21 cellular contexts compared by ENCODE assay signal in the genomic region with DNA sequence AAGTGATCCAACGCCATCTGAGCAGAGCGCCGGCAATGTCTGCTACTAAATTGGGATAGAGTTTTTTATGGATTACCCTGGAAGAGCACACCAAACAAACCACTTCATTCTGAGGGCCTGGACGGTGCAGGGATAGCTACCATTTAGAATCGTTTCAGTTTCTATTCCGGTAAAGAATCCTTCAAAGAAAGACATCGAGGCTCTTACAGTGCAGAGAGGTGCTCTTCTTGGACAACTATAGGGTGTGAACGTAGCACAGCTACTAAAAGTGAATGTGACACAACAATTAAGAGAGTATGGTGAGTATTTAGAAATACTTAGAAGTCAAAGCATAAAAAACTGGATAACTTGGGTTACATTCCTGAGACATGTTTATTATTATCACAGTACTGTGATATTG. TPM values are rescaled to one million over a fixed set of nuclear protein-coding genes. Genes with fewer than 3 reads are reported as not detected.
DNase-seq lines count a peak whose midpoint lies in the region; ATAC-seq and TF ChIP-seq lines count a peak whose summit lies in the region.
"Had no signal": no experiment of that assay in that cellular context is flagged by ENCODE, and none has a peak within 500 bp of the region (broad histone marks: within the 10 kb centered on the region; RNA-seq: fewer than 3 reads in every experiment).

No MANE protein-coding gene starts in this region.

- H3K9me3 Mint-ChIP-seq in activated naive CD8-positive, alpha-beta T cell treated with anti-CD3 and anti-CD28 coated beads for 36 hours: no peaks in the 10 kb centered on the region
- no peaks in the 10 kb centered on the region for H3K9me3 Mint-ChIP-seq in activated naive CD8-positive, alpha-beta T cell treated with anti-CD3 and anti-CD28 coated beads, Interleukin-2, amount 50 U/mL, for 24 hours
- H3K9me3 Mint-ChIP-seq: endodermal cell had no signal

- no peak for TF ChIP-seq CTCF in RWPE2 (IDR thresholded peaks at IDR 0.05; ENCODE audit: poor library complexity, severe bottlenecking)
- no peak for TF ChIP-seq CTCF in esophagus muscularis mucosa (IDR thresholded peaks at IDR 0.05)
- no peak for TF ChIP-seq CTCF in spleen (IDR thresholded peaks at IDR 0.05 in 8 of 11, conservative IDR thresholded peaks at IDR 0.05 in 3 of 11)

- intact Hi-C loops in esophagus muscularis mucosa (cut with DNase I) (no loop called here), spleen (cut with DNase I; ENCODE audit: low total_unique reads) (no loop called here), posterior cingulate gyrus (cut with DNase I) (no loop called here)

- H3K36me3 ChIP-seq in RWPE2 (ENCODE audit: low read depth): no peaks in the 10 kb centered on the region
- no peaks in the 10 kb centered on the region for H3K36me3 ChIP-seq in esophagus muscularis mucosa
- H3K36me3 ChIP-seq in spleen: no peaks in the 10 kb centered on the region
- H3K36me3 ChIP-seq in H7 (replicated peaks; ENCODE audit: control insufficient read depth, insufficient read depth, low read length): no peaks in the 10 kb centered on the region
- H3K36me3 ChIP-seq: MG63, uterus had no signal

- WGBS in esophagus muscularis mucosa: 87% methylated on average over 8 of the region's 8 CpGs
- WGBS in spleen, 5 donors: 58 to 79% (median 68%) methylated on average over 8 of the region's 8 CpGs

- H3K9me3 ChIP-seq in RWPE2 (ENCODE audit: severe bottlenecking): no peaks in the 10 kb centered on the region
- H3K9me3 ChIP-seq in esophagus muscularis mucosa: no peaks in the 10 kb centered on the region
- no peaks in the 10 kb centered on the region for H3K9me3 ChIP-seq in spleen
- H3K9me3 ChIP-seq: MG63, uterus had no signal

- H3K36me3 Mint-ChIP-seq in activated naive CD8-positive, alpha-beta T cell treated with anti-CD3 and anti-CD28 coated beads for 36 hours: peaks cover 2% of the 10 kb centered on the region
- no peaks in the 10 kb centered on the region for H3K36me3 Mint-ChIP-seq in activated naive CD8-positive, alpha-beta T cell treated with anti-CD3 and anti-CD28 coated beads, Interleukin-2, amount 50 U/mL, for 24 hours (ENCODE audit: low read depth)

- TF ChIP-seq EP300 in esophagus muscularis mucosa (IDR thresholded peaks at IDR 0.05): no peak

- peak overlapping the region; percentile 98 for H3K27ac ChIP-seq in RWPE2 (ENCODE audit: poor library complexity, severe bottlenecking)
- no peak overlapping the region for H3K27ac ChIP-seq in esophagus muscularis mucosa (replicated peaks in 1 of 4)
- peak overlapping the region in 6 of 8 donors; percentile 27 to 76 (median 36) for H3K27ac ChIP-seq in spleen
- H3K27ac ChIP-seq: skin epidermis, uterus had no signal

- peak overlapping the region; percentile 6 for H3K27ac Mint-ChIP-seq in activated naive CD8-positive, alpha-beta T cell treated with anti-CD3 and anti-CD28 coated beads for 36 hours
- H3K27ac Mint-ChIP-seq in activated naive CD8-positive, alpha-beta T cell treated with anti-CD3 and anti-CD28 coated beads, Interleukin-2, amount 50 U/mL, for 24 hours: no peak overlapping the region
- H3K27ac Mint-ChIP-seq: endodermal cell had no signal

- ATAC-seq in activated naive CD8-positive, alpha-beta T cell treated with anti-CD3 and anti-CD28 coated beads, Interleukin-2, amount 50 U/mL, for 24 hours: no peak
- ATAC-seq in RWPE2 (ENCODE audit: low read depth): no peak
- ATAC-seq: stimulated activated naive CD8-positive, alpha-beta T cell treated with anti-CD3 and anti-CD28 coated beads, Interleukin-15, Interleukin-2, amounts not matched to agents 100 U/mL and 50 U/mL, for 24 hours had no signal

- H3K4me1 ChIP-seq in RWPE2 (ENCODE audit: insufficient read depth, poor library complexity, severe bottlenecking) (peaks cover 38% of the 10 kb centered on the region), esophagus muscularis mucosa (peaks cover 0 to 42% (median 3%) of the 10 kb centered on the region in 4 donors), spleen (peaks cover 21 to 64% (median 46%) of the 10 kb centered on the region in 6 donors)
- H3K4me1 ChIP-seq: uterus had no signal

- TF ChIP-seq POLR2A in esophagus muscularis mucosa (IDR thresholded peaks at IDR 0.05; ENCODE audit: low read depth): no peak
- no peak for TF ChIP-seq POLR2A in spleen (IDR thresholded peaks at IDR 0.05)

- peaks cover 36% of the 10 kb centered on the region for H3K4me1 Mint-ChIP-seq in activated naive CD8-positive, alpha-beta T cell treated with anti-CD3 and anti-CD28 coated beads for 36 hours
- H3K4me1 Mint-ChIP-seq in activated naive CD8-positive, alpha-beta T cell treated with anti-CD3 and anti-CD28 coated beads, Interleukin-2, amount 50 U/mL, for 24 hours: peaks cover 41% of the 10 kb centered on the region

- no peak overlapping the region for H3K4me3 ChIP-seq in RWPE2 (ENCODE audit: severe bottlenecking)
- H3K4me3 ChIP-seq in esophagus muscularis mucosa: no peak overlapping the region
- H3K4me3 ChIP-seq in spleen: peak overlapping the region in 1 of 8 donors; percentile 1
- no peak overlapping the region for H3K4me3 ChIP-seq in H7 (ENCODE audit: insufficient read depth, low read depth, low read length)
- H3K4me3 ChIP-seq: MG63, skin epidermis, uterus had no signal

- H3K27me3 Mint-ChIP-seq in activated naive CD8-positive, alpha-beta T cell treated with anti-CD3 and anti-CD28 coated beads for 36 hours: no peaks in the 10 kb centered on the region
- H3K27me3 Mint-ChIP-seq in activated naive CD8-positive, alpha-beta T cell treated with anti-CD3 and anti-CD28 coated beads, Interleukin-2, amount 50 U/mL, for 24 hours: no peaks in the 10 kb centered on the region

- H3K4me3 Mint-ChIP-seq in activated naive CD8-positive, alpha-beta T cell treated with anti-CD3 and anti-CD28 coated beads for 36 hours: no peak overlapping the region
- no peak overlapping the region for H3K4me3 Mint-ChIP-seq in activated naive CD8-positive, alpha-beta T cell treated with anti-CD3 and anti-CD28 coated beads, Interleukin-2, amount 50 U/mL, for 24 hours
- H3K4me3 Mint-ChIP-seq: endodermal cell had no signal

- H3K27me3 ChIP-seq in RWPE2 (ENCODE audit: insufficient read depth, poor library complexity, severe bottlenecking): no peaks in the 10 kb centered on the region
- no peaks in the 10 kb centered on the region for H3K27me3 ChIP-seq in esophagus muscularis mucosa
- no peaks in the 10 kb centered on the region for H3K27me3 ChIP-seq in spleen (replicated peaks in 1 of 7)
- H3K27me3 ChIP-seq in H7 (ENCODE audit: control insufficient read depth, insufficient read depth, low read length): no peaks in the 10 kb centered on the region
- H3K27me3 ChIP-seq: MG63, uterus had no signal

- no peak for DNase-seq in activated naive CD8-positive, alpha-beta T cell treated with anti-CD3 and anti-CD28 coated beads for 36 hours
- no peak for DNase-seq in activated naive CD8-positive, alpha-beta T cell treated with anti-CD3 and anti-CD28 coated beads, Interleukin-2, amount 50 U/mL, for 24 hours
- DNase-seq in RWPE2 (ENCODE audit: low spot score) (no peak), esophagus muscularis mucosa (ENCODE audit: extremely low spot score) (peak; percentile 47), spleen (no peak), posterior cingulate gyrus (no peak), H7 (no peak)
- DNase-seq in central memory CD4-positive, alpha-beta T cell: no peak
- DNase-seq: activated gamma-delta T cell; AML-193; DMS79 treated with DMSO at 0.1 percent for 48 hours; endodermal cell; GOT3; MG63; NCI-H2081; NCI-H69; occipital lobe; stimulated activated naive CD8-positive, alpha-beta T cell treated with anti-CD3 and anti-CD28 coated beads, Interleukin-15, Interleukin-2, amounts not matched to agents 100 U/mL and 50 U/mL, for 24 hours; T-helper 9 cell; uterus had no signal

RNA-seq across cellular contexts. Expression of gene HIVEP3, which starts 16.1 kb away (rescaled TPM):
- total RNA-seq in activated naive CD8-positive, alpha-beta T cell treated with anti-CD3 and anti-CD28 coated beads for 36 hours: 10 to 100 TPM; 19.4 to 21.3 TPM
- total RNA-seq in esophagus muscularis mucosa (1 to 10 TPM; 1.4 to 3.0 (median 2.3) TPM), spleen (10 to 100 TPM in 4 of 7 donors, 1 to 10 TPM in 3; 5.6 to 21.2 (median 11.0) TPM)
- polyA plus RNA-seq in spleen: 1 to 10 TPM; 2.4 to 4.7 (median 2.5) TPM
- total RNA-seq in H7 (2014; rRNA removed; shearing (Covaris generic)): 1.8 and 1.9 TPM in 2 replicates

Comparison
In these comparisons a context has a peak if more than half of its experiments do, and no peak if none do; other contexts are left out.
1. H3K27ac ChIP-seq: peak in RWPE2 (single experiment) and spleen (6 of 8); none in esophagus muscularis mucosa (0 of 4).